Comparison of ENCODE assay signal across 15 cellular contexts in the genomic region with DNA sequence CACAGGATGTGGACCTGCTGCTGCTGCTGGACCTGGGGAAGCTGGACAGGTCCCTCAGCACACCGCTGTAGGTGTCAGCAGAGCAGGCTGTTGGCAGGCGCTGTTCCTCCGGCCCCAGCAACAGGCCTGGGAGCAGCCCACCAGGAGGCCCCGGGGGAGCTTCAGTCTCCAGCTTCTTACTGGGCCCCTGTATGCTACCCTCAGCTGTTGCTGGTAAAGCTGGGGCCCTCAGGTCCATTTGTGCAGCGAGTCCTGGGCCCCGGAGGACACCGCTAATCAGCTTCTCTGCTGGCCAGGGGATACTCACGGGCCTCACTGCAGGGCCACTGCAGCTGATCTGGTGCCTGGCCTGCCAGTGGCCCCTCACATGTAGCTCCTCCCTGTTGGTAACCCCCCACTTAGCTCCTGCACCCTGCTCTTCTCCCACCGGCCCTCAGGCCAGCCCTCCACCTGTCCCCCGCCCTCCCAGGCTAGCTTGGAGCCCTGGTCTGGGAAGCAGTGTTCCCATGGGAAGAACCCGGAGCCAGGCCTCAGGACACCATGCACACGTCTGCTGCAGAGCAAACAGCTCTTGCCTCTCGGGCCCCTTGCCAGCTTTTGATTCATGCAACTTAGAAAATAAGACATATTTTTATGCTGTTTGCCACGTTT.
A peak's percentile ranks its signal among the peaks of the same experiment; 100 is the strongest.
DNase-seq lines count a peak whose midpoint lies in the region; ATAC-seq and TF ChIP-seq lines count a peak whose summit lies in the region.
"Had no signal": no experiment of that assay in that cellular context is flagged by ENCODE, and none has a peak within 500 bp of the region (broad histone marks: within the 10 kb centered on the region; RNA-seq: fewer than 3 reads in every experiment).

No MANE protein-coding gene starts in this region.

- no peak overlapping the region for H3K27ac ChIP-seq in right atrium auricular region
- H3K27ac ChIP-seq: adrenal gland, pancreas, SJCRH30 had no signal

- no peak overlapping the region for H3K4me3 Mint-ChIP-seq in stimulated activated naive B cell treated with anti-CD40 and anti-IgM and Interleukin-4, amounts not matched to agents 10 μg/mL and 1 μg/mL and 100 μg/mL, for 72 hours
- H3K4me3 Mint-ChIP-seq: activated T-helper 1 cell treated with anti-CD3 and anti-CD28 coated beads, Interleukin-12 subunit alpha, Interleukin-12 subunit beta, Interleukin-2, Interleukin-4 antibody, amounts not matched to agents 30 ng/mL and 10 ng/mL and 1 ng/mL, durations not matched to agents 14 hours and 24 hours and 36 hours had no signal

- H3K4me1 ChIP-seq in right atrium auricular region, result no peaks in the 10 kb centered on the region
- H3K4me1 ChIP-seq: adrenal gland, pancreas, SJCRH30, uterus had no signal

- TF ChIP-seq CTCF in cardiac fibroblast (IDR thresholded peaks at IDR 0.05; ENCODE audit: low read depth, low read length), result no peak
- no peak for TF ChIP-seq CTCF in right atrium auricular region (IDR thresholded peaks at IDR 0.05)

- H3K36me3 ChIP-seq in H7 (replicated peaks; ENCODE audit: control insufficient read depth, insufficient read depth, low read length) (no peaks in the 10 kb centered on the region), right atrium auricular region (no peaks in the 10 kb centered on the region)
- H3K36me3 ChIP-seq: adrenal gland, pancreas, SJCRH30, uterus had no signal

- H3K4me1 Mint-ChIP-seq in stimulated activated naive B cell treated with anti-CD40 and anti-IgM and Interleukin-4, amounts not matched to agents 10 μg/mL and 1 μg/mL and 100 μg/mL, for 72 hours, result no peaks in the 10 kb centered on the region

- H3K27me3 Mint-ChIP-seq in stimulated activated naive B cell treated with anti-CD40 and anti-IgM and Interleukin-4, amounts not matched to agents 10 μg/mL and 1 μg/mL and 100 μg/mL, for 72 hours, result peaks cover 0 to 5% of the 10 kb centered on the region in 2 donors

- no peaks in the 10 kb centered on the region for H3K9me3 ChIP-seq in right atrium auricular region
- H3K9me3 ChIP-seq: pancreas, SJCRH30, uterus had no signal

- no peaks in the 10 kb centered on the region for H3K36me3 Mint-ChIP-seq in stimulated activated naive B cell treated with anti-CD40 and anti-IgM and Interleukin-4, amounts not matched to agents 10 μg/mL and 1 μg/mL and 100 μg/mL, for 72 hours

- H3K9me3 Mint-ChIP-seq in stimulated activated naive B cell treated with anti-CD40 and anti-IgM and Interleukin-4, amounts not matched to agents 10 μg/mL and 1 μg/mL and 100 μg/mL, for 72 hours, result peaks cover 11 to 12% of the 10 kb centered on the region in 2 donors

- H3K27ac Mint-ChIP-seq in stimulated activated naive B cell treated with anti-CD40 and anti-IgM and Interleukin-4, amounts not matched to agents 10 μg/mL and 1 μg/mL and 100 μg/mL, for 72 hours, result no peak overlapping the region
- H3K27ac Mint-ChIP-seq: activated T-helper 1 cell treated with anti-CD3 and anti-CD28 coated beads, Interleukin-12 subunit alpha, Interleukin-12 subunit beta, Interleukin-2, Interleukin-4 antibody, amounts not matched to agents 30 ng/mL and 10 ng/mL and 1 ng/mL, durations not matched to agents 14 hours and 24 hours and 36 hours had no signal

- H3K27me3 ChIP-seq in H7 (ENCODE audit: control insufficient read depth, insufficient read depth, low read length) (no peaks in the 10 kb centered on the region), right atrium auricular region (no peaks in the 10 kb centered on the region)
- H3K27me3 ChIP-seq: adrenal gland, pancreas, SJCRH30, uterus had no signal

- peak; percentile 53 for DNase-seq in H7
- peak; percentile 55 to 62 for DNase-seq in cardiac fibroblast (ENCODE audit: low read depth in 2 of 2)
- DNase-seq in right atrium auricular region (ENCODE audit: low spot score), result peak; percentile 65
- peak; percentile 28 for DNase-seq in stromal cell of bone marrow (ENCODE audit: low read depth)
- DNase-seq in stimulated activated naive B cell treated with anti-CD40 and anti-IgM and Interleukin-4, amounts not matched to agents 10 μg/mL and 1 μg/mL and 100 μg/mL, for 72 hours, result no peak
- no peak for DNase-seq in activated naive CD4-positive, alpha-beta T cell (lab: John Stamatoyannopoulos, UW)
- DNase-seq: activated CD4-positive, CD25-positive, alpha-beta regulatory T cell; NCI-H1092 treated with DMSO at 0.1 percent for 48 hours; NCI-H526 treated with DMSO at 0.1 percent for 48 hours; SJCRH30 had no signal

- H3K4me3 ChIP-seq in H7 (ENCODE audit: insufficient read depth, low read depth, low read length) (no peak overlapping the region), cardiac fibroblast (replicated peaks in 1 of 2; ENCODE audit: low read depth in 2 of 2, low read length in 2 of 2) (no peak overlapping the region), right atrium auricular region (no peak overlapping the region)
- H3K4me3 ChIP-seq: adrenal gland, pancreas, SJCRH30, uterus had no signal

- no peak for ATAC-seq in stimulated activated naive B cell treated with anti-CD40 and anti-IgM and Interleukin-4, amounts not matched to agents 10 μg/mL and 1 μg/mL and 100 μg/mL, for 72 hours (replicated peaks)
- ATAC-seq in activated CD4-positive, CD25-positive, alpha-beta regulatory T cell treated with anti-CD3 and anti-CD28 coated beads, Interleukin-2, amount 50 U/mL, for 24 hours, result no peak
- ATAC-seq: pancreas had no signal

Comparison
In these comparisons a context has a peak if more than half of its experiments do, and no peak if none do; other contexts are left out.
1. DNase-seq: peak in H7 (single experiment), cardiac fibroblast (2 of 2), right atrium auricular region (single experiment) and stromal cell of bone marrow (single experiment); none in stimulated activated naive B cell treated with anti-CD40 and anti-IgM and Interleukin-4, amounts not matched to agents 10 μg/mL and 1 μg/mL and 100 μg/mL, for 72 hours (single experiment) and activated naive CD4-positive, alpha-beta T cell (0 of 4).